ENCODE assay signal across 11 cellular contexts in genomic region chr17:77327181-77327565, GRCh38.
DNase-seq lines count a peak whose midpoint lies in the region; ATAC-seq and TF ChIP-seq lines count a peak whose summit lies in the region.
"Had no signal": no experiment of that assay in that cellular context is flagged by ENCODE, and none has a peak within 500 bp of the region (broad histone marks: within the 10 kb centered on the region; RNA-seq: fewer than 3 reads in every experiment).

No MANE protein-coding gene starts in this region.

- DNase-seq in D341Med (ENCODE audit: low spot score) (peak; percentile 23), OCI-LY7 (ENCODE audit: low spot score) (no peak), hepatocyte (ENCODE audit: low spot score) (peak; percentile 9), NCI-H2081 (lab: John Stamatoyannopoulos, UW) (no peak), NCI-H2081 treated with DMSO at 0.1 percent for 48 hours (lab: John Stamatoyannopoulos, UW) (no peak)
- DNase-seq: cerebellar nuclear complex, NCI-H1436 had no signal

- H3K4me2 ChIP-seq in OCI-LY7 (ENCODE audit: low read length) (no peak overlapping the region), hepatocyte (peak overlapping the region; percentile 27)

- BruUV-seq in OCI-LY7 (replicated peaks; lab: Mats Ljungman, UMichigan), result no TSS peak

- intact Hi-C loops in OCI-LY7 (cut with micrococcal nuclease; ENCODE audit: unreplicated experiment), result loop anchor here (5.0 to 10.0 kb wide), 2 partner anchors 240 to 538 kb away; no protein-coding TSS in a partner anchor

- H2AFZ ChIP-seq in OCI-LY7 (ENCODE audit: low read length) (no peak overlapping the region), hepatocyte (no peak overlapping the region)
- H2AFZ ChIP-seq: parathyroid adenoma had no signal

- H3K36me3 ChIP-seq in OCI-LY7 (ENCODE audit: insufficient read depth, low read length) (no peaks in the 10 kb centered on the region), hepatocyte (replicated peaks; ENCODE audit: insufficient read depth, low read depth) (no peaks in the 10 kb centered on the region), rectal smooth muscle tissue (ENCODE audit: control insufficient read depth, insufficient read depth, low read length) (no peaks in the 10 kb centered on the region)

- no peaks in the 10 kb centered on the region for H3K27me3 ChIP-seq in hepatocyte
- H3K27me3 ChIP-seq in rectal smooth muscle tissue (ENCODE audit: control insufficient read depth, insufficient read depth, low read length), result no peaks in the 10 kb centered on the region

- H3K27ac ChIP-seq in OCI-LY7 (ENCODE audit: low read depth, low read length, poor library complexity, severe bottlenecking) (peak overlapping the region; percentile 85), hepatocyte (peak overlapping the region; percentile 97), rectal smooth muscle tissue (ENCODE audit: low read depth, low read length) (peak overlapping the region; percentile 14)
- H3K27ac ChIP-seq: HL-60, parathyroid adenoma had no signal

- peaks cover 16% of the 10 kb centered on the region; the same call in 1 of the 2 replicates for H3K79me2 ChIP-seq in OCI-LY7 (ENCODE audit: insufficient read depth, low read depth, low read length)
- H3K79me2 ChIP-seq in hepatocyte, result peaks cover 85% of the 10 kb centered on the region

- TF ChIP-seq CTCF in OCI-LY7 (conservative IDR thresholded peaks at IDR 0.05; ENCODE audit: low read length), result no peak
- no peak for TF ChIP-seq CTCF in hepatocyte (IDR thresholded peaks at IDR 0.05; ENCODE audit: poor library complexity)

- CTCF ChIA-PET in OCI-LY7 (lab: Charles Lee; ENCODE audit: unreplicated experiment), result no interaction called here

- POLR2A ChIA-PET in OCI-LY7 (lab: Charles Lee), result no interaction called here

- no peaks in the 10 kb centered on the region for H3K9me3 ChIP-seq in OCI-LY7 (ENCODE audit: low read length)
- H3K9me3 ChIP-seq in hepatocyte (ENCODE audit: low read depth), result no peaks in the 10 kb centered on the region

- no peak overlapping the region for H3K9ac ChIP-seq in rectal smooth muscle tissue (ENCODE audit: low read length)
- H3K9ac ChIP-seq: parathyroid adenoma had no signal

- H3K4me1 ChIP-seq in OCI-LY7 (ENCODE audit: insufficient read depth, low read length, poor library complexity, severe bottlenecking), result peaks cover 100% of the 10 kb centered on the region
- H3K4me1 ChIP-seq in hepatocyte (ENCODE audit: insufficient read depth), result peaks cover 61% of the 10 kb centered on the region
- H3K4me1 ChIP-seq in rectal smooth muscle tissue (ENCODE audit: control insufficient read depth, insufficient read depth, low read length), result peaks cover 37% of the 10 kb centered on the region

- H3K4me3 ChIP-seq in OCI-LY7 (ENCODE audit: low read depth, low read length, poor library complexity, severe bottlenecking), result no peak overlapping the region
- H3K4me3 ChIP-seq in hepatocyte, result no peak overlapping the region
- H3K4me3 ChIP-seq in rectal smooth muscle tissue (ENCODE audit: low read length), result no peak overlapping the region

- H3K9me2 ChIP-seq in OCI-LY7 (ENCODE audit: insufficient read depth, low read length) (no peaks in the 10 kb centered on the region), hepatocyte (replicated peaks; ENCODE audit: insufficient read depth) (no peaks in the 10 kb centered on the region)

- H4K20me1 ChIP-seq in OCI-LY7 (ENCODE audit: insufficient read depth, low read length) (no peaks in the 10 kb centered on the region), hepatocyte (ENCODE audit: insufficient read depth, poor library complexity, severe bottlenecking) (no peaks in the 10 kb centered on the region)

- 68% methylated on average over 3 of the region's 11 CpGs for WGBS in hepatocyte (ENCODE audit: low lambda C conversion rate, missing lambda C conversion rate)

- no peak for ATAC-seq in GM18517 (IDR thresholded peaks at IDR 0.05; ENCODE audit: unreplicated experiment)

Comparison
In these comparisons a context has a peak if more than half of its experiments do, and no peak if none do; other contexts are left out.
1. DNase-seq: peak in D341Med (single experiment) and hepatocyte (single experiment); none in OCI-LY7 (single experiment), NCI-H2081 (0 of 2) and NCI-H2081 treated with DMSO at 0.1 percent for 48 hours (single experiment).
2. H3K27ac ChIP-seq: peak in every context shown above with its lines; median percentile 97 in hepatocyte; 85 in OCI-LY7; 14 in rectal smooth muscle tissue.